ENCODE assay signal across 8 cellular contexts in genomic region chr6:5866547-5867051, GRCh38.
DNase-seq lines count a peak whose midpoint lies in the region; ATAC-seq and TF ChIP-seq lines count a peak whose summit lies in the region.

No MANE protein-coding gene starts in this region.

- H2AK5ac ChIP-seq in mesendoderm (ENCODE audit: low read length), result no peak overlapping the region

- intact Hi-C loops in right lobe of liver (cut with DNase I), result no loop called here

- no peak overlapping the region for H3K4me2 ChIP-seq in mesendoderm (ENCODE audit: low read length)

- H3K9me3 Mint-ChIP-seq in activated naive CD8-positive, alpha-beta T cell treated with anti-CD3 and anti-CD28 coated beads for 36 hours, result peaks cover 14% of the 10 kb centered on the region

- H3K36me3 ChIP-seq in right lobe of liver (no peaks in the 10 kb centered on the region), mesendoderm (ENCODE audit: control insufficient read depth, insufficient read depth, low read length) (no peaks in the 10 kb centered on the region)

- H3K27ac Mint-ChIP-seq in activated naive CD8-positive, alpha-beta T cell treated with anti-CD3 and anti-CD28 coated beads for 36 hours, result peak overlapping the region; percentile 87

- H3K27me3 ChIP-seq in right lobe of liver (no peaks in the 10 kb centered on the region), mesendoderm (ENCODE audit: insufficient read depth, low read length, poor library complexity) (peaks cover 1% of the 10 kb centered on the region)

- H2BK15ac ChIP-seq in mesendoderm (replicated peaks; ENCODE audit: low read depth), result no peak overlapping the region

- TF ChIP-seq CTCF in right lobe of liver (IDR thresholded peaks at IDR 0.05), result no peak

- no peak overlapping the region for H2BK5ac ChIP-seq in mesendoderm (ENCODE audit: low read length)

- H3K4me1 Mint-ChIP-seq in activated naive CD8-positive, alpha-beta T cell treated with anti-CD3 and anti-CD28 coated beads for 36 hours, result peaks cover 43% of the 10 kb centered on the region

- DNase-seq in DMS 273 (lab: John Stamatoyannopoulos, UW; ENCODE audit: unreplicated experiment), result peak; percentile 89
- DNase-seq in NCI-H1694 (lab: John Stamatoyannopoulos, UW), result peak; percentile 82
- no peak for DNase-seq in activated naive CD8-positive, alpha-beta T cell treated with anti-CD3 and anti-CD28 coated beads for 36 hours
- no peak for DNase-seq in right lobe of liver
- DNase-seq in NCI-H187 treated with DMSO at 0.1 percent for 48 hours (lab: John Stamatoyannopoulos, UW), result no peak
- DNase-seq in mesenteric fat pad (ENCODE audit: low spot score), result no peak
- DNase-seq in mesendoderm, result no peak
- no peak for DNase-seq in GM19238 (ENCODE audit: insufficient read length, low spot score)

- H4K8ac ChIP-seq in mesendoderm (ENCODE audit: low read depth, low read length), result no peak overlapping the region

- no peak for TF ChIP-seq POLR2A in right lobe of liver (IDR thresholded peaks at IDR 0.05)

- peak overlapping the region; percentile 65 for H3K4me3 Mint-ChIP-seq in activated naive CD8-positive, alpha-beta T cell treated with anti-CD3 and anti-CD28 coated beads for 36 hours

- H3K9ac ChIP-seq in mesendoderm (ENCODE audit: low read length), result no peak overlapping the region

- H3K56ac ChIP-seq in mesendoderm (ENCODE audit: low read length), result no peak overlapping the region

- H3K23ac ChIP-seq in mesendoderm (ENCODE audit: low read length), result no peak overlapping the region

- H3K36me3 Mint-ChIP-seq in activated naive CD8-positive, alpha-beta T cell treated with anti-CD3 and anti-CD28 coated beads for 36 hours, result peaks cover 12% of the 10 kb centered on the region

- H3K4me3 ChIP-seq in right lobe of liver (peak overlapping the region in 1 of 3 donors; percentile 1), mesendoderm (ENCODE audit: low read length) (no peak overlapping the region)

- 28% methylated on average over 4 of the region's 4 CpGs for WGBS in right lobe of liver (ENCODE audit: insufficient coverage, low coverage, low lambda C conversion rate, missing lambda C conversion rate)
- WGBS in mesendoderm (ENCODE audit: extremely low coverage, insufficient coverage, low lambda C conversion rate), result no CpG with 5 or more reads among the region's 4 CpGs

- no peaks in the 10 kb centered on the region for H3K79me2 ChIP-seq in mesendoderm (ENCODE audit: control insufficient read depth, insufficient read depth, low read length)

- no peak overlapping the region for H3K4ac ChIP-seq in mesendoderm (ENCODE audit: low read depth, low read length)

- H3K18ac ChIP-seq in mesendoderm (ENCODE audit: low read length), result no peak overlapping the region

- no peak overlapping the region for H2BK120ac ChIP-seq in mesendoderm (ENCODE audit: low read depth, low read length)

- peak; percentile 35 to 66 (median 50) for ATAC-seq in right lobe of liver

- no peaks in the 10 kb centered on the region for H3K4me1 ChIP-seq in right lobe of liver
- H3K4me1 ChIP-seq in mesendoderm (ENCODE audit: control insufficient read depth, low read depth, low read length), result no peaks in the 10 kb centered on the region

- no peaks in the 10 kb centered on the region for H3K79me1 ChIP-seq in mesendoderm (ENCODE audit: low read length)

- peak overlapping the region in 1 of 3 donors; percentile 1 for H3K27ac ChIP-seq in right lobe of liver
- no peak overlapping the region for H3K27ac ChIP-seq in mesendoderm (ENCODE audit: low read depth, low read length)

- peaks cover 0 to 4% (median 0%) of the 10 kb centered on the region in 4 donors for H3K9me3 ChIP-seq in right lobe of liver

- no peak overlapping the region for H4K5ac ChIP-seq in mesendoderm (ENCODE audit: low read length)

- H3K27me3 Mint-ChIP-seq in activated naive CD8-positive, alpha-beta T cell treated with anti-CD3 and anti-CD28 coated beads for 36 hours, result no peaks in the 10 kb centered on the region

Comparison
In these comparisons a context has a peak if more than half of its experiments do, and no peak if none do; other contexts are left out.
1. DNase-seq: peak in DMS 273 (single experiment) and NCI-H1694 (single experiment); none in activated naive CD8-positive, alpha-beta T cell treated with anti-CD3 and anti-CD28 coated beads for 36 hours (single experiment), right lobe of liver (0 of 3), NCI-H187 treated with DMSO at 0.1 percent for 48 hours (single experiment), mesenteric fat pad (single experiment), mesendoderm (single experiment) and GM19238 (single experiment).